Comparison of ENCODE assay signal across 1 cellular context in genomic region chr20:36314734-36315544, GRCh38.
TF ChIP-seq lines count a peak whose summit lies in the region.

No MANE protein-coding gene starts in this region.

TF ChIP-seq in WTC11, 78 proteins besides CTCF, POLR2A, EP300 and RAD21 (continued from another document):
- TF ChIP-seq ARID4B (CRISPR knock-in tag; IDR thresholded peaks at IDR 0.05; ENCODE audit: borderline replicate concordance) (no peak), GTF2I (CRISPR knock-in tag; conservative IDR thresholded peaks at IDR 0.05) (no peak), SOX15 (CRISPR knock-in tag; IDR thresholded peaks at IDR 0.05) (no peak), TCF7 (CRISPR knock-in tag; IDR thresholded peaks at IDR 0.05; ENCODE audit: low read depth) (no peak), ZBTB21 (CRISPR knock-in tag; IDR thresholded peaks at IDR 0.05; ENCODE audit: borderline replicate concordance) (no peak), ZNF263 (CRISPR knock-in tag; IDR thresholded peaks at IDR 0.05; ENCODE audit: low read depth) (no peak)
- TF ChIP-seq, protein P1, sequence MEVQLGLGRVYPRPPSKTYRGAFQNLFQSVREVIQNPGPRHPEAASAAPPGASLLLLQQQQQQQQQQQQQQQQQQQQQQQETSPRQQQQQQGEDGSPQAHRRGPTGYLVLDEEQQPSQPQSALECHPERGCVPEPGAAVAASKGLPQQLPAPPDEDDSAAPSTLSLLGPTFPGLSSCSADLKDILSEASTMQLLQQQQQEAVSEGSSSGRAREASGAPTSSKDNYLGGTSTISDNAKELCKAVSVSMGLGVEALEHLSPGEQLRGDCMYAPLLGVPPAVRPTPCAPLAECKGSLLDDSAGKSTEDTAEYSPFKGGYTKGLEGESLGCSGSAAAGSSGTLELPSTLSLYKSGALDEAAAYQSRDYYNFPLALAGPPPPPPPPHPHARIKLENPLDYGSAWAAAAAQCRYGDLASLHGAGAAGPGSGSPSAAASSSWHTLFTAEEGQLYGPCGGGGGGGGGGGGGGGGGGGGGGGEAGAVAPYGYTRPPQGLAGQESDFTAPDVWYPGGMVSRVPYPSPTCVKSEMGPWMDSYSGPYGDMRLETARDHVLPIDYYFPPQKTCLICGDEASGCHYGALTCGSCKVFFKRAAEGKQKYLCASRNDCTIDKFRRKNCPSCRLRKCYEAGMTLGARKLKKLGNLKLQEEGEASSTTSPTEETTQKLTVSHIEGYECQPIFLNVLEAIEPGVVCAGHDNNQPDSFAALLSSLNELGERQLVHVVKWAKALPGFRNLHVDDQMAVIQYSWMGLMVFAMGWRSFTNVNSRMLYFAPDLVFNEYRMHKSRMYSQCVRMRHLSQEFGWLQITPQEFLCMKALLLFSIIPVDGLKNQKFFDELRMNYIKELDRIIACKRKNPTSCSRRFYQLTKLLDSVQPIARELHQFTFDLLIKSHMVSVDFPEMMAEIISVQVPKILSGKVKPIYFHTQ (CRISPR knock-in tag; IDR thresholded peaks at IDR 0.05) = no peak
